Comparison of ENCODE assay signal across 25 cellular contexts in genomic region chr7:79281406-79281805, GRCh38.
DNase-seq lines count a peak whose midpoint lies in the region; ATAC-seq and TF ChIP-seq lines count a peak whose summit lies in the region.
"Had no signal": no experiment of that assay in that cellular context is flagged by ENCODE, and none has a peak within 500 bp of the region (broad histone marks: within the 10 kb centered on the region; RNA-seq: fewer than 3 reads in every experiment).

No MANE protein-coding gene starts in this region.

- H4K91ac ChIP-seq in IMR-90 (ENCODE audit: insufficient read depth, low read depth, low read length) = peak overlapping the region; percentile 51; the same call in 1 of the 2 replicates

- H2AFZ ChIP-seq in ACC112 (ENCODE audit: low read length, unreplicated experiment) = peak overlapping the region; percentile 61
- no peak overlapping the region for H2AFZ ChIP-seq in IMR-90 (replicated peaks; ENCODE audit: low read length, poor library complexity)

- no peak overlapping the region for H3K4me3 Mint-ChIP-seq in activated T-helper 2 cell treated with anti-CD3 and anti-CD28 coated beads, Interferon-gamma antibody, Interleukin-2, Interleukin-4, amounts not matched to agents 10 μg/mL and 5 μg/mL and 100 μg/mL, durations not matched to agents 14 hours and 24 hours and 36 hours (ENCODE audit: low read depth)
- H3K4me3 Mint-ChIP-seq: activated T-helper 17 cell treated with anti-CD3 and anti-CD28 coated beads, Interleukin-2, amount 50 U/mL, for 72 hours; naive B cell had no signal

- H3K4me1 Mint-ChIP-seq in activated T-helper 2 cell treated with anti-CD3 and anti-CD28 coated beads, Interferon-gamma antibody, Interleukin-2, Interleukin-4, amounts not matched to agents 10 μg/mL and 5 μg/mL and 100 μg/mL, durations not matched to agents 14 hours and 24 hours and 36 hours (ENCODE audit: low read depth) = no peaks in the 10 kb centered on the region
- H3K4me1 Mint-ChIP-seq: activated T-helper 17 cell treated with anti-CD3 and anti-CD28 coated beads, Interleukin-2, amount 50 U/mL, for 72 hours; naive B cell had no signal

- no peak for TF ChIP-seq POLR2A in IMR-90 (IDR thresholded peaks at IDR 0.05; ENCODE audit: low read depth, low read length)

- peaks cover 4 to 46% of the 10 kb centered on the region in 2 experiments; a peak in 3 of 4 replicates for H3K79me1 ChIP-seq in IMR-90 (ENCODE audit: low read depth in 1 of 2, low read length in 2 of 2)

- peak overlapping the region; percentile 39 for H3K56ac ChIP-seq in IMR-90 (ENCODE audit: extremely low read depth, insufficient read depth, low read length)

- no peak overlapping the region for H3K4me2 ChIP-seq in IMR-90 (ENCODE audit: low read depth, low read length)
- H3K4me2 ChIP-seq: BLaER1 treated with 17β-estradiol and CSF1 and Interleukin-3, amounts not matched to agents 10 nM and 100 nM had no signal

- peak overlapping the region; percentile 95; the same call in 1 of the 2 replicates for H3K4ac ChIP-seq in IMR-90 (ENCODE audit: low read depth, low read length)

- H3K14ac ChIP-seq in IMR-90 (replicated peaks; ENCODE audit: low read depth, low read length) = peak overlapping the region; percentile 27; the same call in 1 of the 2 replicates

- peak overlapping the region; percentile 67; the same call in 1 of the 2 replicates for H4K5ac ChIP-seq in IMR-90 (ENCODE audit: low read depth, low read length)

- peak overlapping the region; percentile 93 for H2BK120ac ChIP-seq in IMR-90 (ENCODE audit: low read depth, low read length)

- POLR2A ChIA-PET in IMR-90 (lab: Charles Lee; ENCODE audit: unreplicated experiment) = interaction anchor here (0.7 kb wide), 1 partner anchor 271 kb away, joined by 3 read pairs; no protein-coding TSS in a partner anchor

- H3K9me3 ChIP-seq in IMR-90 (ENCODE audit: control insufficient read depth, insufficient read depth, low read length) = no peaks in the 10 kb centered on the region
- no peaks in the 10 kb centered on the region for H3K9me3 ChIP-seq in adipocyte (ENCODE audit: control insufficient read depth, low read length)
- H3K9me3 ChIP-seq: BLaER1 treated with 17β-estradiol and CSF1 and Interleukin-3, amounts not matched to agents 10 nM and 100 nM; Caco-2; esophagus squamous epithelium; Peyer's patch; stomach; tibial nerve had no signal

- no peaks in the 10 kb centered on the region for H3K36me3 ChIP-seq in ACC112 (ENCODE audit: insufficient read depth, low read length)
- no peaks in the 10 kb centered on the region for H3K36me3 ChIP-seq in IMR-90 (ENCODE audit: control insufficient read depth, insufficient read depth, low read length)
- no peaks in the 10 kb centered on the region for H3K36me3 ChIP-seq in adipocyte (ENCODE audit: control insufficient read depth, insufficient read depth, low read length, severe bottlenecking)
- H3K36me3 ChIP-seq: BLaER1 treated with 17β-estradiol and CSF1 and Interleukin-3, amounts not matched to agents 10 nM and 100 nM; esophagus squamous epithelium; Peyer's patch; stomach; tibial nerve had no signal

- H3K27me3 ChIP-seq in ACC112 (ENCODE audit: insufficient read depth, low read length) (no peaks in the 10 kb centered on the region), IMR-90 (ENCODE audit: control insufficient read depth, insufficient read depth, low read length) (no peaks in the 10 kb centered on the region), adipocyte (replicated peaks; ENCODE audit: control insufficient read depth, insufficient read depth, low read length) (no peaks in the 10 kb centered on the region)
- H3K27me3 ChIP-seq: esophagus squamous epithelium, Peyer's patch, stomach, tibial nerve had no signal

- ATAC-seq in IMR-90 (ENCODE audit: low read depth) (no peak), HG02678 (IDR thresholded peaks at IDR 0.05; ENCODE audit: unreplicated experiment) (no peak)
- ATAC-seq: activated naive CD4-positive, alpha-beta T cell treated with anti-CD3 and anti-CD28 coated beads, Interleukin-2, amount 50 U/mL, for 72 hours; activated T-helper 17 cell treated with anti-CD3 and anti-CD28 coated beads, Interleukin-2, amount 50 U/mL, for 72 hours had no signal

- peak overlapping the region; percentile 75; the same call in 1 of the 3 replicates for H2BK15ac ChIP-seq in IMR-90 (ENCODE audit: low read depth, low read length)

- H3K9me3 Mint-ChIP-seq in activated T-helper 2 cell treated with anti-CD3 and anti-CD28 coated beads, Interferon-gamma antibody, Interleukin-2, Interleukin-4, amounts not matched to agents 10 μg/mL and 5 μg/mL and 100 μg/mL, durations not matched to agents 14 hours and 24 hours and 36 hours = no peaks in the 10 kb centered on the region
- H3K9me3 Mint-ChIP-seq: naive B cell had no signal

- no peak for TF ChIP-seq RAD21 in IMR-90 (IDR thresholded peaks at IDR 0.05; ENCODE audit: low read length)

- BruUV-seq in IMR-90 (replicated peaks; lab: Mats Ljungman, UMichigan) = no TSS peak

- DNase-seq in IMR-90 = no peak
- peak; percentile 52 for DNase-seq in adipocyte (ENCODE audit: low read depth)
- peak; percentile 30 for DNase-seq in fibroblast of villous mesenchyme (ENCODE audit: low read depth)
- DNase-seq in OCI-M2 (lab: John Stamatoyannopoulos, UW; ENCODE audit: unreplicated experiment) = no peak
- DNase-seq in activated T-helper 2 cell treated with anti-CD3 and anti-CD28 coated beads, Interferon-gamma antibody, Interleukin-2, Interleukin-4, amounts not matched to agents 10 μg/mL and 5 μg/mL and 100 μg/mL, durations not matched to agents 14 hours and 24 hours and 36 hours (ENCODE audit: low spot score) = no peak
- DNase-seq: activated CD4-positive, alpha-beta T cell treated with anti-CD3 and anti-CD28 coated beads, Interleukin-2, amount 50 U/mL, for 48 hours; activated CD8-positive, alpha-beta memory T cell treated with anti-CD3 and anti-CD28 coated beads, Interleukin-2, amount 50 U/mL, for 48 hours; aorta; esophagus squamous epithelium; Karpas-422; left ventricle myocardium superior; naive B cell; NCI-H146; NCI-H2107; Peyer's patch; small intestine; stomach; T-helper 1 cell had no signal

- TF ChIP-seq CTCF in IMR-90 (conservative IDR thresholded peaks at IDR 0.05; ENCODE audit: low read depth, low read length) (no peak), fibroblast of villous mesenchyme (IDR thresholded peaks at IDR 0.05; ENCODE audit: insufficient read depth, low read depth, low read length) (no peak)

- in situ Hi-C loops in IMR-90 (cut with MboI; ENCODE audit: low sequenced_read_pairs) = no loop called here

- H3K4me1 ChIP-seq in ACC112 (ENCODE audit: control insufficient read depth, insufficient read depth, low read length, unreplicated experiment) = peaks cover 48% of the 10 kb centered on the region
- H3K4me1 ChIP-seq in IMR-90 (ENCODE audit: control insufficient read depth, insufficient read depth, low read length) = peaks cover 19% of the 10 kb centered on the region
- H3K4me1 ChIP-seq in adipocyte (ENCODE audit: control insufficient read depth, insufficient read depth, low read length) = peaks cover 24% of the 10 kb centered on the region
- H3K4me1 ChIP-seq: Peyer's patch, tibial nerve had no signal

- WGBS in IMR-90 (ENCODE audit: extremely low coverage in 2 of 2, insufficient read length in 1 of 2), 2 experiments = no CpG with 5 or more reads among the region's 2 CpGs

- no peak overlapping the region; the same call in 1 of the 2 replicates for H3K9ac ChIP-seq in IMR-90 (ENCODE audit: low read depth, low read length)
- H3K9ac ChIP-seq in adipocyte (ENCODE audit: low read length) = no peak overlapping the region
- H3K9ac ChIP-seq: BLaER1 treated with 17β-estradiol and CSF1 and Interleukin-3, amounts not matched to agents 10 nM and 100 nM had no signal

- peak overlapping the region; percentile 99 for H3K18ac ChIP-seq in IMR-90 (ENCODE audit: low read depth, low read length)

- H3K36me3 Mint-ChIP-seq in activated T-helper 2 cell treated with anti-CD3 and anti-CD28 coated beads, Interferon-gamma antibody, Interleukin-2, Interleukin-4, amounts not matched to agents 10 μg/mL and 5 μg/mL and 100 μg/mL, durations not matched to agents 14 hours and 24 hours and 36 hours (ENCODE audit: low read depth) = no peaks in the 10 kb centered on the region
- H3K36me3 Mint-ChIP-seq: activated naive CD4-positive, alpha-beta T cell treated with anti-CD3 and anti-CD28 coated beads, Interleukin-2, amount 50 U/mL, for 72 hours; naive B cell had no signal

- H4K20me1 ChIP-seq in IMR-90 (ENCODE audit: insufficient read depth, low read length) = no peaks in the 10 kb centered on the region
- H4K20me1 ChIP-seq: BLaER1 treated with 17β-estradiol and CSF1 and Interleukin-3, amounts not matched to agents 10 nM and 100 nM had no signal

- H2AK9ac ChIP-seq in IMR-90 (replicated peaks; ENCODE audit: low read depth, low read length, poor library complexity) = no peak overlapping the region

- no peak overlapping the region for H3K27ac Mint-ChIP-seq in activated T-helper 2 cell treated with anti-CD3 and anti-CD28 coated beads, Interferon-gamma antibody, Interleukin-2, Interleukin-4, amounts not matched to agents 10 μg/mL and 5 μg/mL and 100 μg/mL, durations not matched to agents 14 hours and 24 hours and 36 hours
- H3K27ac Mint-ChIP-seq: activated naive CD4-positive, alpha-beta T cell treated with anti-CD3 and anti-CD28 coated beads, Interleukin-2, amount 50 U/mL, for 72 hours; activated T-helper 17 cell treated with anti-CD3 and anti-CD28 coated beads, Interleukin-2, amount 50 U/mL, for 72 hours; naive B cell had no signal

- H2BK20ac ChIP-seq in IMR-90 (ENCODE audit: low read depth, low read length) = peak overlapping the region; percentile 80

- peaks cover 2% of the 10 kb centered on the region; the same call in 1 of the 2 replicates for H3K9me1 ChIP-seq in IMR-90 (ENCODE audit: insufficient read depth, low read length)

- CTCF ChIA-PET in IMR-90 (lab: Yijun Ruan, JAX) = interaction anchor here (0.6 to 1.5 kb wide), 5 partner anchors 13 to 64 kb away, joined by 3 to 4 read pairs (median 3); no protein-coding TSS in a partner anchor

- H3K27me3 Mint-ChIP-seq in activated T-helper 2 cell treated with anti-CD3 and anti-CD28 coated beads, Interferon-gamma antibody, Interleukin-2, Interleukin-4, amounts not matched to agents 10 μg/mL and 5 μg/mL and 100 μg/mL, durations not matched to agents 14 hours and 24 hours and 36 hours (ENCODE audit: low read depth) = no peaks in the 10 kb centered on the region
- H3K27me3 Mint-ChIP-seq: activated T-helper 17 cell treated with anti-CD3 and anti-CD28 coated beads, Interleukin-2, amount 50 U/mL, for 72 hours had no signal

- H3K4me3 ChIP-seq in ACC112 (ENCODE audit: low read depth, low read length) (no peak overlapping the region; the same call in 1 of the 2 replicates), IMR-90 (ENCODE audit: insufficient read depth, low read depth, low read length) (no peak overlapping the region), adipocyte (ENCODE audit: low read length) (no peak overlapping the region), fibroblast of villous mesenchyme (ENCODE audit: low read depth, low read length) (no peak overlapping the region)
- H3K4me3 ChIP-seq: BLaER1 treated with 17β-estradiol and CSF1 and Interleukin-3, amounts not matched to agents 10 nM and 100 nM; esophagus squamous epithelium; Peyer's patch; stomach; tibial nerve had no signal

- H2BK5ac ChIP-seq in IMR-90 (ENCODE audit: low read depth, low read length, poor library complexity, severe bottlenecking) = peak overlapping the region; percentile 98

- dilution Hi-C loops in IMR-90 (cut with HindIII; ENCODE audit: low sequenced_read_pairs, unreplicated experiment) = no loop called here

- H3K27ac ChIP-seq in ACC112 (ENCODE audit: low read depth, low read length) (peak overlapping the region; percentile 83), IMR-90 (ENCODE audit: insufficient read depth, low read length) (peak overlapping the region; percentile 38; the same call in 1 of the 2 replicates)
- H3K27ac ChIP-seq: BLaER1 treated with 17β-estradiol and CSF1 and Interleukin-3, amounts not matched to agents 10 nM and 100 nM; esophagus squamous epithelium; Peyer's patch; stomach; tibial nerve had no signal

- H4K8ac ChIP-seq in IMR-90 (ENCODE audit: low read depth in 2 of 2, low read length in 2 of 2) = peak overlapping the region; percentile 84 to 89

- H2AK5ac ChIP-seq in IMR-90 (ENCODE audit: low read depth, low read length) = no peak overlapping the region

- peak overlapping the region; percentile 85; the same call in 1 of the 2 replicates for H3K23ac ChIP-seq in IMR-90 (ENCODE audit: low read depth, low read length)

- intact Hi-C loops in IMR-90 (cut with micrococcal nuclease) = loop anchor here (5.0 to 10.0 kb wide), 3 partner anchors 587 to 769 kb away; no protein-coding TSS in a partner anchor
- intact Hi-C loops in activated T-helper 2 cell treated with anti-CD3 and anti-CD28 coated beads, Interferon-gamma antibody, Interleukin-2, Interleukin-4, amounts not matched to agents 10 μg/mL and 5 μg/mL and 100 μg/mL, durations not matched to agents 14 hours and 24 hours and 36 hours (cut with micrococcal nuclease) = no loop called here

- no peaks in the 10 kb centered on the region for H3K79me2 ChIP-seq in ACC112 (ENCODE audit: control insufficient read depth, insufficient read depth, low read length, unreplicated experiment)

Comparison
In these comparisons a context has a peak if more than half of its experiments do, and no peak if none do; other contexts are left out.
1. DNase-seq: peak in adipocyte (single experiment) and fibroblast of villous mesenchyme (single experiment); none in IMR-90 (single experiment), OCI-M2 (single experiment) and activated T-helper 2 cell treated with anti-CD3 and anti-CD28 coated beads, Interferon-gamma antibody, Interleukin-2, Interleukin-4, amounts not matched to agents 10 μg/mL and 5 μg/mL and 100 μg/mL, durations not matched to agents 14 hours and 24 hours and 36 hours (single experiment).